In genomic region chr20:39799366-39799965, GRCh38 we compare ENCODE assay signal across 18 cellular contexts.
DNase-seq lines count a peak whose midpoint lies in the region; TF ChIP-seq lines count a peak whose summit lies in the region.
"Had no signal": no experiment of that assay in that cellular context is flagged by ENCODE, and none has a peak within 500 bp of the region (broad histone marks: within the 10 kb centered on the region; RNA-seq: fewer than 3 reads in every experiment).

No MANE protein-coding gene starts in this region.

- DNase-seq in mammary epithelial cell, result no peak
- DNase-seq in MCF 10A (ENCODE audit: unreplicated experiment), result no peak
- DNase-seq in adipocyte (ENCODE audit: low read depth), result no peak
- DNase-seq in medulla oblongata (ENCODE audit: extremely low spot score), result peak; percentile 3
- no peak for DNase-seq in ascending aorta (ENCODE audit: low spot score in 2 of 2)
- no peak for DNase-seq in stimulated activated CD4-positive, alpha-beta T cell treated with anti-CD3 and anti-CD28 coated beads, Interleukin-12 subunit alpha, Interleukin-12 subunit beta, amount 100 ng/mL, for 4 hours
- DNase-seq in stimulated activated CD4-positive, alpha-beta T cell treated with anti-CD3 and anti-CD28 coated beads, Interleukin-4, amount 100 ng/mL, for 4 hours, result no peak
- no peak for DNase-seq in HT-29 (ENCODE audit: low spot score)
- DNase-seq: CD8-positive, alpha-beta memory T cell; DMS 273 treated with DMSO at 0.1 percent for 48 hours; H9; MV-4-11; NCI-H1417 treated with DMSO at 0.1 percent for 48 hours; NCI-H2081; NCI-H510A treated with DMSO at 0.1 percent for 48 hours; RPMI8226 had no signal

- H4K20me1 ChIP-seq in mammary epithelial cell (ENCODE audit: insufficient read depth, low read length), result no peaks in the 10 kb centered on the region
- H4K20me1 ChIP-seq: BLaER1 had no signal

- H3K79me2 ChIP-seq in mammary epithelial cell (ENCODE audit: insufficient read depth, low read length), result no peaks in the 10 kb centered on the region

- H3K4me3 ChIP-seq in mammary epithelial cell (replicated peaks in 1 of 3; ENCODE audit: insufficient read depth in 1 of 3, low read depth in 2 of 3, low read length in 3 of 3) (no peak overlapping the region), adipocyte (ENCODE audit: low read length) (peak overlapping the region; percentile 6), ascending aorta (no peak overlapping the region)
- H3K4me3 ChIP-seq: BLaER1 had no signal

- H3K9ac ChIP-seq in mammary epithelial cell (ENCODE audit: insufficient read depth, low read length) (no peak overlapping the region), adipocyte (ENCODE audit: low read length) (no peak overlapping the region)
- H3K9ac ChIP-seq: BLaER1 had no signal

- H3K27ac ChIP-seq in mammary epithelial cell (ENCODE audit: insufficient read depth, low read depth, low read length) (peak overlapping the region; percentile 81), ascending aorta (no peak overlapping the region)
- H3K27ac ChIP-seq: 22Rv1, BLaER1 had no signal

- dilution Hi-C loops in mammary epithelial cell (cut with HindIII; ENCODE audit: low sequenced_read_pairs), result no loop called here

- intact Hi-C loops in mammary epithelial cell (cut with micrococcal nuclease), result no loop called here
- intact Hi-C loops in MCF 10A (cut with micrococcal nuclease), result no loop called here
- intact Hi-C loops in ascending aorta (cut with DNase I), result no loop called here

- no peak overlapping the region for H3K27ac Mint-ChIP-seq in MCF 10A (ENCODE audit: low read depth, unreplicated experiment)
- H3K27ac Mint-ChIP-seq: CD8-positive, alpha-beta memory T cell; H9 had no signal

- POLR2A ChIA-PET in MCF 10A (lab: Yijun Ruan, JAX), result interaction anchor here (1.3 kb wide), 1 partner anchor 12 kb away, joined by 5 read pairs; no protein-coding TSS in a partner anchor

- BruUV-seq in mammary epithelial cell (replicated peaks; lab: Mats Ljungman, UMichigan) (no TSS peak), MCF 10A (replicated peaks; lab: Mats Ljungman, UMichigan) (no TSS peak)

- H3K36me3 ChIP-seq in mammary epithelial cell (ENCODE audit: insufficient read depth, low read length), result no peaks in the 10 kb centered on the region
- no peaks in the 10 kb centered on the region for H3K36me3 ChIP-seq in adipocyte (ENCODE audit: control insufficient read depth, insufficient read depth, low read length, severe bottlenecking)
- no peaks in the 10 kb centered on the region for H3K36me3 ChIP-seq in ascending aorta
- H3K36me3 ChIP-seq: BLaER1 had no signal

- peaks cover 19% of the 10 kb centered on the region for H3K4me1 Mint-ChIP-seq in MCF 10A (ENCODE audit: insufficient read depth, unreplicated experiment)
- H3K4me1 Mint-ChIP-seq: CD8-positive, alpha-beta memory T cell; H9 had no signal

- 68% methylated on average over 2 of the region's 2 CpGs for WGBS in mammary epithelial cell (ENCODE audit: low coverage, missing lambda C conversion rate)

- H3K27me3 ChIP-seq in mammary epithelial cell (ENCODE audit: insufficient read depth, low read length) (no peaks in the 10 kb centered on the region), adipocyte (replicated peaks; ENCODE audit: control insufficient read depth, insufficient read depth, low read length) (no peaks in the 10 kb centered on the region), ascending aorta (no peaks in the 10 kb centered on the region)
- H3K27me3 ChIP-seq: BLaER1 had no signal

- H3K4me1 ChIP-seq in mammary epithelial cell (ENCODE audit: insufficient read depth, low read length), result peaks cover 14% of the 10 kb centered on the region
- peaks cover 31% of the 10 kb centered on the region for H3K4me1 ChIP-seq in adipocyte (ENCODE audit: control insufficient read depth, insufficient read depth, low read length)
- H3K4me1 ChIP-seq in ascending aorta, result peaks cover 0 to 5% of the 10 kb centered on the region in 2 donors
- H3K4me1 ChIP-seq: BLaER1 had no signal

- in situ Hi-C loops in mammary epithelial cell (cut with MboI; ENCODE audit: low sequenced_read_pairs in 2 of 2), result no loop called here

- no peak overlapping the region for H3K4me2 ChIP-seq in mammary epithelial cell (ENCODE audit: insufficient read depth, low read depth, low read length)
- H3K4me2 ChIP-seq: BLaER1 had no signal

- no peak overlapping the region for H2AFZ ChIP-seq in mammary epithelial cell (ENCODE audit: low read depth, low read length)

- no peak for TF ChIP-seq CTCF in mammary epithelial cell (conservative IDR thresholded peaks at IDR 0.05 in 1 of 2, IDR thresholded peaks at IDR 0.05 in 1 of 2; ENCODE audit: extremely low read depth in 1 of 2, insufficient read depth in 1 of 2, low read depth in 1 of 2, low read length in 2 of 2)
- no peak for TF ChIP-seq CTCF in MCF 10A (IDR thresholded peaks at IDR 0.05; ENCODE audit: unreplicated experiment)
- no peak for TF ChIP-seq CTCF in ascending aorta (IDR thresholded peaks at IDR 0.05)

- H3K9me3 ChIP-seq in mammary epithelial cell (replicated peaks; ENCODE audit: insufficient read depth, low read length) (no peaks in the 10 kb centered on the region), adipocyte (ENCODE audit: control insufficient read depth, low read length) (peaks cover 7% of the 10 kb centered on the region), ascending aorta (peaks cover 0 to 5% of the 10 kb centered on the region in 2 donors)
- H3K9me3 ChIP-seq: BLaER1 had no signal

- H3K27me3 Mint-ChIP-seq in MCF 10A (ENCODE audit: insufficient read depth, unreplicated experiment), result no peaks in the 10 kb centered on the region
- H3K27me3 Mint-ChIP-seq: CD8-positive, alpha-beta memory T cell had no signal

- H3K36me3 Mint-ChIP-seq in MCF 10A (ENCODE audit: insufficient read depth, unreplicated experiment), result no peaks in the 10 kb centered on the region

- CTCF ChIA-PET in mammary epithelial cell (lab: Charles Lee; ENCODE audit: low non-redundant PET) (no interaction called here), MCF 10A (lab: Yijun Ruan, JAX) (no interaction called here)

- H3K4me3 Mint-ChIP-seq in MCF 10A (ENCODE audit: unreplicated experiment), result no peak overlapping the region
- H3K4me3 Mint-ChIP-seq: CD8-positive, alpha-beta memory T cell; H9 had no signal

- no peaks in the 10 kb centered on the region for H3K9me3 Mint-ChIP-seq in MCF 10A (ENCODE audit: unreplicated experiment)
